8 cellular contexts compared by ENCODE assay signal in the genomic region with DNA sequence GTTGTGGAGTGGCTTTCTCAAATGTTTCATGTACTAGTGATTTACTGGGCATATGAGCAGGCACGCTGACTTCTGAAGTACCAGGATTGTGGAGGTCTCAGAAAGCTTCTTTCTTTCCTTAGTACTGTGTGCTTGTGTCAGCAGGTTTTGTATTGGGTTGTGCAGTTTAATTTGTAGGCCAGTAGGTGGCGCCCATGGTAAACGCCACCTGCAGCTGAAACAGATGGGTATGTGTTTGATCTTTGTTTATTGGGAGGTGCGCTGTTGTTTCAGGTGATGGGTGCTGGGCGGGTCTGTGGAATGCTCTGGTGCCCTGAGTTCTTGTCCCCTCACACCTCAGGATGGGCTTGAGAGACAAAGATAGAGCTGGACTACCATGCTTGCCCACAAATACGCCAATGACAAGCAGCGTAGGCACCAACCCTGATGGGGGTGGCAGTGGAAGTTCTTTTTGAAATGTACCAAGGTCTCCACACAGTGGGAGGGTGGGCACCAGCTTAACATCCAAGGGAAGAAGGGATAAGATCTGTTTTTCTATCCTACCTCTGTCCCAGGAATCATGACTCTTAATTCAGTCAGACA.
DNase-seq lines count a peak whose midpoint lies in the region; TF ChIP-seq lines count a peak whose summit lies in the region.

No MANE protein-coding gene starts in this region.

- intact Hi-C loops in A673 (cut with micrococcal nuclease; ENCODE audit: unreplicated experiment): no loop called here
- intact Hi-C loops in stomach (cut with DNase I; ENCODE audit: low total_unique reads): no loop called here

- H3K27me3 ChIP-seq in A673 (replicated peaks; ENCODE audit: insufficient read depth, low read depth, low read length, poor library complexity) (no peaks in the 10 kb centered on the region), GM06990 (replicated peaks; ENCODE audit: control insufficient read depth, insufficient read depth, low read length) (no peaks in the 10 kb centered on the region), H9 (ENCODE audit: insufficient read depth, low read length) (no peaks in the 10 kb centered on the region), stomach (no peaks in the 10 kb centered on the region)

- H3T11ph ChIP-seq in H9 (ENCODE audit: low read length): no peak overlapping the region

- H3K27ac Mint-ChIP-seq in H9: peak overlapping the region in 1 of 3 experiments; percentile 46; a peak in 1 of 7 replicates

- H2AK5ac ChIP-seq in H9 (ENCODE audit: insufficient read length, low read length): no peak overlapping the region

- H4K20me1 ChIP-seq in H9 (ENCODE audit: control insufficient read depth, insufficient read depth, insufficient read length): no peaks in the 10 kb centered on the region

- no peak overlapping the region for H4K91ac ChIP-seq in H9 (ENCODE audit: insufficient read length, low read depth, low read length)

- no peak overlapping the region for H4K5ac ChIP-seq in H9 (ENCODE audit: insufficient read length, low read depth, low read length)

- no peak overlapping the region for H4K8ac ChIP-seq in H9 (replicated peaks; ENCODE audit: insufficient read length, low read depth, low read length)

- no peak overlapping the region for H3K14ac ChIP-seq in H9 (ENCODE audit: insufficient read depth, low read length)

- H3K27ac ChIP-seq in A673 (ENCODE audit: low read depth, low read length, poor library complexity, severe bottlenecking) (no peak overlapping the region), H9 (ENCODE audit: insufficient read length, low read depth, low read length) (no peak overlapping the region), stomach (no peak overlapping the region)

- H3K79me1 ChIP-seq in H9 (ENCODE audit: insufficient read depth, low read depth, low read length, poor library complexity, severe bottlenecking): no peaks in the 10 kb centered on the region

- H3K4ac ChIP-seq in H9 (ENCODE audit: low read depth, low read length): no peak overlapping the region

- no peak overlapping the region for H3K4me3 Mint-ChIP-seq in H9

- no peaks in the 10 kb centered on the region for H3K4me1 ChIP-seq in A673 (ENCODE audit: insufficient read depth, low read length, poor library complexity, severe bottlenecking)
- no peaks in the 10 kb centered on the region for H3K4me1 ChIP-seq in H9 (ENCODE audit: insufficient read depth, low read length)
- H3K4me1 ChIP-seq in stomach: no peaks in the 10 kb centered on the region

- H3K9ac ChIP-seq in H9 (ENCODE audit: extremely low read depth, insufficient read length, low read length): no peak overlapping the region

- H3K27me3 Mint-ChIP-seq in H9 (ENCODE audit: low read depth): peaks cover 1% of the 10 kb centered on the region; the same call in 1 of the 2 replicates

- TF ChIP-seq CTCF in A673 (conservative IDR thresholded peaks at IDR 0.05; ENCODE audit: low read depth, low read length): peak; percentile 72
- TF ChIP-seq CTCF in GM06990 (IDR thresholded peaks at IDR 0.05; ENCODE audit: insufficient read depth, low read length, poor library complexity, severe bottlenecking): peak; percentile 79
- TF ChIP-seq CTCF in H9 (conservative IDR thresholded peaks at IDR 0.05): peak; percentile 77
- TF ChIP-seq CTCF in stomach (IDR thresholded peaks at IDR 0.05): peak in 5 of 7 experiments; percentile 7 to 54 (median 33)

- H2BK120ac ChIP-seq in H9 (ENCODE audit: low read depth, low read length, poor library complexity, severe bottlenecking): no peak overlapping the region

- peaks cover 10 to 15% of the 10 kb centered on the region in 2 experiments for H3K4me1 Mint-ChIP-seq in H9

- WGBS in H9 (ENCODE audit: extremely low coverage, insufficient read length, low lambda C conversion rate): no CpG with 5 or more reads among the region's 7 CpGs
- WGBS in stomach, 5 donors: 29 to 72% (median 32%) methylated on average over 3 to 7 of the region's 7 CpGs

- H3K18ac ChIP-seq in H9 (ENCODE audit: insufficient read length, low read depth, low read length): no peak overlapping the region

- H3K9me3 Mint-ChIP-seq in H9: peaks cover 56 to 63% of the 10 kb centered on the region in 2 experiments

- DNase-seq in A673 (ENCODE audit: low spot score) (peak; percentile 17), GM06990 (ENCODE audit: extremely low read depth, insufficient read length) (peak; percentile 8), H9 (peak; percentile 50), LoVo (ENCODE audit: low spot score) (peak; percentile 16), SKM-1 (lab: John Stamatoyannopoulos, UW; ENCODE audit: unreplicated experiment) (peak; percentile 6), foreskin melanocyte (peak; percentile 0), stomach (peak; percentile 31), ureter (ENCODE audit: low spot score) (no peak)

- peaks cover 0 to 3% (median 0%) of the 10 kb centered on the region in 3 experiments; a peak in 3 of 7 replicates for H3K36me3 Mint-ChIP-seq in H9 (ENCODE audit: insufficient read depth in 1 of 3, low read depth in 3 of 3)

- no peak overlapping the region for H2BK12ac ChIP-seq in H9 (ENCODE audit: insufficient read length, low read depth, low read length)

- CTCF ChIA-PET in A673 (lab: Charles Lee): no interaction called here

- H3K4me3 ChIP-seq in A673 (ENCODE audit: low read depth, low read length, poor library complexity, severe bottlenecking): no peak overlapping the region
- no peak overlapping the region for H3K4me3 ChIP-seq in GM06990 (replicated peaks; ENCODE audit: low read depth, low read length)
- no peak overlapping the region for H3K4me3 ChIP-seq in stomach

- no peak overlapping the region for H3K56ac ChIP-seq in H9 (ENCODE audit: insufficient read length, low read depth, low read length)

- no peak overlapping the region for H2BK5ac ChIP-seq in H9 (ENCODE audit: insufficient read length, low read length)

- BruUV-seq in A673 (replicated peaks; lab: Mats Ljungman, UMichigan): no TSS peak

- no peak overlapping the region for H3K23ac ChIP-seq in H9 (ENCODE audit: insufficient read length, low read depth, low read length)

- H2BK20ac ChIP-seq in H9 (ENCODE audit: low read depth, low read length, poor library complexity, severe bottlenecking): no peak overlapping the region

- no peak overlapping the region for H2BK15ac ChIP-seq in H9 (ENCODE audit: low read depth, low read length)

- H3K79me2 ChIP-seq in H9 (ENCODE audit: insufficient read depth, low read length): no peaks in the 10 kb centered on the region

- POLR2A ChIA-PET in A673 (lab: Charles Lee; ENCODE audit: low non-redundant PET): no interaction called here

- H2AFZ ChIP-seq in H9 (ENCODE audit: low read length): no peak overlapping the region

- no peak overlapping the region for H3K4me2 ChIP-seq in H9 (ENCODE audit: insufficient read depth, insufficient read length, low read length)

- H3K9me3 ChIP-seq in A673 (ENCODE audit: low read depth, low read length, poor library complexity, severe bottlenecking): no peaks in the 10 kb centered on the region
- H3K9me3 ChIP-seq in H9 (ENCODE audit: control insufficient read depth, low read depth, low read length): peaks cover 8% of the 10 kb centered on the region
- no peaks in the 10 kb centered on the region for H3K9me3 ChIP-seq in stomach

- TF ChIP-seq EP300 in stomach (IDR thresholded peaks at IDR 0.05): no peak

- H3K36me3 ChIP-seq in A673 (ENCODE audit: insufficient read depth, low read length, poor library complexity, severe bottlenecking): no peaks in the 10 kb centered on the region
- no peaks in the 10 kb centered on the region for H3K36me3 ChIP-seq in GM06990 (ENCODE audit: control insufficient read depth, insufficient read depth, low read length)
- H3K36me3 ChIP-seq in stomach: no peaks in the 10 kb centered on the region

- no peaks in the 10 kb centered on the region for H3K23me2 ChIP-seq in H9 (ENCODE audit: insufficient read length, low read depth, low read length, poor library complexity, severe bottlenecking)

- TF ChIP-seq POLR2A in stomach (IDR thresholded peaks at IDR 0.05): no peak
